ENCODE assay signal across 8 cellular contexts in genomic region chr19:51394045-51394836, GRCh38. TPM values are rescaled to one million over a fixed set of nuclear protein-coding genes. Genes with fewer than 3 reads are reported as not detected.
DNase-seq lines count a peak whose midpoint lies in the region; ATAC-seq and TF ChIP-seq lines count a peak whose summit lies in the region.

No MANE protein-coding gene starts in this region.

- DNase-seq in Daoy (ENCODE audit: low read depth) (peak; percentile 99), KG1 (lab: John Stamatoyannopoulos, UW) (peak; percentile 97), SKM-1 treated with dmso at 0.1 percent for 144 hours (lab: John Stamatoyannopoulos, UW; ENCODE audit: unreplicated experiment) (peak; percentile 85), Right ventricle myocardium superior (peak; percentile 94), ovary (peak; percentile 83 to 90 (median 86)), thyroid gland (peak; percentile 93)
- peak; percentile 93 for DNase-seq in activated naive CD8-positive, alpha-beta T cell treated with anti-CD3 and anti-CD28 coated beads, Interleukin-2, amount 10 ng/mL, durations not matched to agents 7 days and 5 days

- intact Hi-C loops in Right ventricle myocardium superior (cut with DNase I), result loop anchor here (10.0 kb wide), 1 partner anchor 261 kb away; no protein-coding TSS in a partner anchor
- intact Hi-C loops in ovary (cut with DNase I), result loop anchor here in 1 of 4 donors (10.0 kb wide), 1 partner anchor 49 kb away; the partner anchor contains the start of gene VSIG10L
- intact Hi-C loops in thyroid gland (cut with DNase I), result loop anchor here (10.0 kb wide), 1 partner anchor 49 kb away; the partner anchor contains the start of gene VSIG10L

- H3K9me3 Mint-ChIP-seq in activated naive CD8-positive, alpha-beta T cell treated with anti-CD3 and anti-CD28 coated beads, Interleukin-2, amount 10 ng/mL, durations not matched to agents 7 days and 5 days, result no peaks in the 10 kb centered on the region

- H3K27ac Mint-ChIP-seq in activated naive CD8-positive, alpha-beta T cell treated with anti-CD3 and anti-CD28 coated beads, Interleukin-2, amount 10 ng/mL, durations not matched to agents 7 days and 5 days, result peak overlapping the region; percentile 97

- no peaks in the 10 kb centered on the region for H3K27me3 Mint-ChIP-seq in activated naive CD8-positive, alpha-beta T cell treated with anti-CD3 and anti-CD28 coated beads, Interleukin-2, amount 10 ng/mL, durations not matched to agents 7 days and 5 days

- H3K4me3 ChIP-seq in ovary, result peak overlapping the region; percentile 29
- H3K4me3 ChIP-seq in thyroid gland (replicated peaks in 1 of 3), result peak overlapping the region in 2 of 3 donors; percentile 13 to 15

- TF ChIP-seq POLR2A in ovary (IDR thresholded peaks at IDR 0.05) (no peak), thyroid gland (IDR thresholded peaks at IDR 0.05) (peak in 1 of 2 donors; percentile 43)

- no peaks in the 10 kb centered on the region for H3K36me3 ChIP-seq in ovary
- H3K36me3 ChIP-seq in thyroid gland, result no peaks in the 10 kb centered on the region

- TF ChIP-seq EP300 in ovary (IDR thresholded peaks at IDR 0.05), result no peak

- H3K27ac ChIP-seq in ovary (peak overlapping the region in 1 of 2 donors; percentile 47), thyroid gland (peak overlapping the region; percentile 51 to 72 (median 64))

- ATAC-seq in GM21737 (IDR thresholded peaks at IDR 0.05; ENCODE audit: unreplicated experiment) (peak; percentile 86), Right ventricle myocardium superior (ENCODE audit: poor library complexity) (peak; percentile 98)
- peak; percentile 88 for ATAC-seq in activated naive CD8-positive, alpha-beta T cell treated with anti-CD3 and anti-CD28 coated beads, Interleukin-2, amount 10 ng/mL, durations not matched to agents 7 days and 5 days (ENCODE audit: low read depth)

- peaks cover 36% of the 10 kb centered on the region for H3K4me1 Mint-ChIP-seq in activated naive CD8-positive, alpha-beta T cell treated with anti-CD3 and anti-CD28 coated beads, Interleukin-2, amount 10 ng/mL, durations not matched to agents 7 days and 5 days

- no peaks in the 10 kb centered on the region for H3K36me3 Mint-ChIP-seq in activated naive CD8-positive, alpha-beta T cell treated with anti-CD3 and anti-CD28 coated beads, Interleukin-2, amount 10 ng/mL, durations not matched to agents 7 days and 5 days

- H3K4me3 Mint-ChIP-seq in activated naive CD8-positive, alpha-beta T cell treated with anti-CD3 and anti-CD28 coated beads, Interleukin-2, amount 10 ng/mL, durations not matched to agents 7 days and 5 days, result peak overlapping the region; percentile 94

- H3K4me1 ChIP-seq in ovary (ENCODE audit: insufficient read depth), result no peaks in the 10 kb centered on the region
- H3K4me1 ChIP-seq in thyroid gland, result peaks cover 5 to 10% of the 10 kb centered on the region in 2 donors

- 1 to 2% (median 1%) methylated on average over 45 of the region's 45 CpGs for WGBS in ovary, 3 donors
- 2 to 3% methylated on average over 32 to 45 of the region's 45 CpGs for WGBS in thyroid gland, 2 donors

- H3K9me3 ChIP-seq in ovary (no peaks in the 10 kb centered on the region), thyroid gland (no peaks in the 10 kb centered on the region)

- POLR2A ChIA-PET in activated naive CD8-positive, alpha-beta T cell treated with anti-CD3 and anti-CD28 coated beads, Interleukin-2, amount 10 ng/mL, durations not matched to agents 7 days and 5 days (lab: Charles Lee), result interaction anchor here (1.0 to 3.1 kb wide), 11 partner anchors 19 to 141 kb away, joined by 3 to 85 read pairs (median 7); partner anchors contain the start of genes CLDND2, ETFB, NKG7 and SIGLEC10

- H3K27me3 ChIP-seq in ovary, result no peaks in the 10 kb centered on the region
- H3K27me3 ChIP-seq in thyroid gland, result no peaks in the 10 kb centered on the region

- TF ChIP-seq CTCF in ovary (IDR thresholded peaks at IDR 0.05) (no peak), thyroid gland (IDR thresholded peaks at IDR 0.05) (no peak)

RNA-seq across cellular contexts. Expression of gene C19orf84, which starts 3.9 kb away (rescaled TPM):
- not detected in 2 replicates for total RNA-seq in Daoy (2014; rRNA removed; shearing (Covaris generic))
- not detected for total RNA-seq in activated naive CD8-positive, alpha-beta T cell treated with anti-CD3 and anti-CD28 coated beads, Interleukin-2, amount 10 ng/mL, durations not matched to agents 7 days and 5 days
- total RNA-seq in Right ventricle myocardium superior, result not detected
- total RNA-seq in ovary, result not detected
- polyA plus RNA-seq in ovary, result under 1 TPM in 1 of 2 donors, not detected in 1; 0.47 TPM
- under 1 TPM in 1 of 4 donors, not detected in 3; 0.40 TPM for total RNA-seq in thyroid gland

RNA-seq across cellular contexts. Expression of gene LIM2, which starts 6.5 kb away (rescaled TPM):
- total RNA-seq in Daoy (2014; rRNA removed; shearing (Covaris generic)), result not detected in 2 replicates
- total RNA-seq in activated naive CD8-positive, alpha-beta T cell treated with anti-CD3 and anti-CD28 coated beads, Interleukin-2, amount 10 ng/mL, durations not matched to agents 7 days and 5 days, result not detected
- not detected for total RNA-seq in Right ventricle myocardium superior
- total RNA-seq in ovary, result not detected
- polyA plus RNA-seq in ovary, result not detected
- total RNA-seq in thyroid gland, result not detected

RNA-seq across cellular contexts. Expression of gene NKG7, which starts 21.8 kb away (rescaled TPM):
- total RNA-seq in Daoy (2014; rRNA removed; shearing (Covaris generic)), result not detected in 2 replicates
- 100 to 1,000 TPM; 263 TPM for total RNA-seq in activated naive CD8-positive, alpha-beta T cell treated with anti-CD3 and anti-CD28 coated beads, Interleukin-2, amount 10 ng/mL, durations not matched to agents 7 days and 5 days
- total RNA-seq in Right ventricle myocardium superior, result 2.3 TPM
- total RNA-seq in ovary, result 1 to 10 TPM in 5 of 7 donors, under 1 TPM in 2; 0.40 to 3.1 (median 1.5) TPM
- polyA plus RNA-seq in ovary, result 1 to 10 TPM; 1.6 to 4.4 TPM
- total RNA-seq in thyroid gland, result 1 to 10 TPM in 1 of 4 donors, under 1 TPM in 1, not detected in 2; 0.54 to 2.2 TPM

RNA-seq across cellular contexts. Expression of gene SIGLEC10, which starts 23.2 kb away (rescaled TPM):
- total RNA-seq in Daoy (2014; rRNA removed; shearing (Covaris generic)), result not detected in 2 replicates
- under 1 TPM; 0.91 to 0.96 TPM for total RNA-seq in activated naive CD8-positive, alpha-beta T cell treated with anti-CD3 and anti-CD28 coated beads, Interleukin-2, amount 10 ng/mL, durations not matched to agents 7 days and 5 days
- total RNA-seq in Right ventricle myocardium superior, result 0.19 TPM
- total RNA-seq in ovary, result 1 to 10 TPM; 1.4 to 9.4 (median 4.6) TPM
- 1 to 10 TPM in 1 of 2 donors, under 1 TPM in 1; 0.30 to 1.3 TPM for polyA plus RNA-seq in ovary
- 1 to 10 TPM; 1.3 to 5.3 (median 2.9) TPM for total RNA-seq in thyroid gland

RNA-seq across cellular contexts. Expression of gene CLDND2, which starts 25.4 kb away (rescaled TPM):
- total RNA-seq in Daoy (2014; rRNA removed; shearing (Covaris generic)), result not detected in 2 replicates
- 10 to 100 TPM; 11.6 to 13.4 TPM for total RNA-seq in activated naive CD8-positive, alpha-beta T cell treated with anti-CD3 and anti-CD28 coated beads, Interleukin-2, amount 10 ng/mL, durations not matched to agents 7 days and 5 days
- total RNA-seq in Right ventricle myocardium superior, result 0.46 TPM
- total RNA-seq in ovary, result 1 to 10 TPM in 3 of 7 donors, under 1 TPM in 1, not detected in 3; 0.70 to 1.9 (median 1.5) TPM
- polyA plus RNA-seq in ovary, result under 1 TPM in 1 of 2 donors, not detected in 1; 0.59 TPM
- not detected for total RNA-seq in thyroid gland

Comparison
In these comparisons a context has a peak if more than half of its experiments do, and no peak if none do; other contexts are left out.
1. RNA of gene NKG7, which starts 21.8 kb away (total RNA-seq): 263 TPM in activated naive CD8-positive, alpha-beta T cell treated with anti-CD3 and anti-CD28 coated beads, Interleukin-2, amount 10 ng/mL, durations not matched to agents 7 days and 5 days; 2.3 TPM in Right ventricle myocardium superior (single experiment), 0.40 to 3.1 TPM in ovary, 0.54 to 2.2 TPM in thyroid gland and not detected in Daoy; every median in the first group is over 10 times any median in the second.
2. Peak in every context shown above with its lines, with median percentiles within 50 percentile points of each other: DNase-seq and ATAC-seq.